1 cellular context compared by ENCODE assay signal in the genomic region with DNA sequence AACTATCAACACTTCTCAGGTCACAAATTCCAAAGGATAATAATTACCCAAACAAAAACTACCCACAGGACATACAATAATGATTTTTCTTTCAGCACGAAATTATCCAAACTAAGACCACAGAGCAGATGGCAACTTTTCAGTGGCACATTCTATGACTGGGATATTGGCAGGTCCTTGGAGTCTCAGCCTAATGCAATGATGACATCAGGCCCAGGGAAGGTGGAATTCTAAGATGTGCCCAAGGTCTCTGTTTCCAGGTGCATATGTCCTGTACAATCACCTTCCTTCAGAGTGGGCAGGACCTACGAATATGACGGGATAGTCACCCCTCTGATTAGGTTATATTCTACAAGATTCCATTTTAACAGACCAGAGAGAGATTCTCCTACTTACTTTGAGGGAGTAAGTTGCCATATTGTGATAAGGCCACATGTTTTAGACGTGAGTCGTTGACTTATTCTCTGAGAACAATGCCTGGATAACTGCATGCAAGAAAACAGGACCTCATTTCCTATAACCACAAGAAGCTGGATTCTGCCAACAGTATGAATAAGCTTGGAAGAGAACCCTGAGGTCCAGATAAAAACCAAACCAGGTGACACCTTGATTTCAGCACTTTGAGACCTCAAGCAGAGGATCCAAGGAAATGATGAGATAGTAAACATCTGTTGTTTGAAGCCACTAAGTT.
TF ChIP-seq lines count a peak whose summit lies in the region.

No MANE protein-coding gene starts in this region.

TF ChIP-seq in GM23338, 12 proteins besides CTCF, POLR2A, EP300 and RAD21 (continued from another document):
- TF ChIP-seq, protein P1, sequence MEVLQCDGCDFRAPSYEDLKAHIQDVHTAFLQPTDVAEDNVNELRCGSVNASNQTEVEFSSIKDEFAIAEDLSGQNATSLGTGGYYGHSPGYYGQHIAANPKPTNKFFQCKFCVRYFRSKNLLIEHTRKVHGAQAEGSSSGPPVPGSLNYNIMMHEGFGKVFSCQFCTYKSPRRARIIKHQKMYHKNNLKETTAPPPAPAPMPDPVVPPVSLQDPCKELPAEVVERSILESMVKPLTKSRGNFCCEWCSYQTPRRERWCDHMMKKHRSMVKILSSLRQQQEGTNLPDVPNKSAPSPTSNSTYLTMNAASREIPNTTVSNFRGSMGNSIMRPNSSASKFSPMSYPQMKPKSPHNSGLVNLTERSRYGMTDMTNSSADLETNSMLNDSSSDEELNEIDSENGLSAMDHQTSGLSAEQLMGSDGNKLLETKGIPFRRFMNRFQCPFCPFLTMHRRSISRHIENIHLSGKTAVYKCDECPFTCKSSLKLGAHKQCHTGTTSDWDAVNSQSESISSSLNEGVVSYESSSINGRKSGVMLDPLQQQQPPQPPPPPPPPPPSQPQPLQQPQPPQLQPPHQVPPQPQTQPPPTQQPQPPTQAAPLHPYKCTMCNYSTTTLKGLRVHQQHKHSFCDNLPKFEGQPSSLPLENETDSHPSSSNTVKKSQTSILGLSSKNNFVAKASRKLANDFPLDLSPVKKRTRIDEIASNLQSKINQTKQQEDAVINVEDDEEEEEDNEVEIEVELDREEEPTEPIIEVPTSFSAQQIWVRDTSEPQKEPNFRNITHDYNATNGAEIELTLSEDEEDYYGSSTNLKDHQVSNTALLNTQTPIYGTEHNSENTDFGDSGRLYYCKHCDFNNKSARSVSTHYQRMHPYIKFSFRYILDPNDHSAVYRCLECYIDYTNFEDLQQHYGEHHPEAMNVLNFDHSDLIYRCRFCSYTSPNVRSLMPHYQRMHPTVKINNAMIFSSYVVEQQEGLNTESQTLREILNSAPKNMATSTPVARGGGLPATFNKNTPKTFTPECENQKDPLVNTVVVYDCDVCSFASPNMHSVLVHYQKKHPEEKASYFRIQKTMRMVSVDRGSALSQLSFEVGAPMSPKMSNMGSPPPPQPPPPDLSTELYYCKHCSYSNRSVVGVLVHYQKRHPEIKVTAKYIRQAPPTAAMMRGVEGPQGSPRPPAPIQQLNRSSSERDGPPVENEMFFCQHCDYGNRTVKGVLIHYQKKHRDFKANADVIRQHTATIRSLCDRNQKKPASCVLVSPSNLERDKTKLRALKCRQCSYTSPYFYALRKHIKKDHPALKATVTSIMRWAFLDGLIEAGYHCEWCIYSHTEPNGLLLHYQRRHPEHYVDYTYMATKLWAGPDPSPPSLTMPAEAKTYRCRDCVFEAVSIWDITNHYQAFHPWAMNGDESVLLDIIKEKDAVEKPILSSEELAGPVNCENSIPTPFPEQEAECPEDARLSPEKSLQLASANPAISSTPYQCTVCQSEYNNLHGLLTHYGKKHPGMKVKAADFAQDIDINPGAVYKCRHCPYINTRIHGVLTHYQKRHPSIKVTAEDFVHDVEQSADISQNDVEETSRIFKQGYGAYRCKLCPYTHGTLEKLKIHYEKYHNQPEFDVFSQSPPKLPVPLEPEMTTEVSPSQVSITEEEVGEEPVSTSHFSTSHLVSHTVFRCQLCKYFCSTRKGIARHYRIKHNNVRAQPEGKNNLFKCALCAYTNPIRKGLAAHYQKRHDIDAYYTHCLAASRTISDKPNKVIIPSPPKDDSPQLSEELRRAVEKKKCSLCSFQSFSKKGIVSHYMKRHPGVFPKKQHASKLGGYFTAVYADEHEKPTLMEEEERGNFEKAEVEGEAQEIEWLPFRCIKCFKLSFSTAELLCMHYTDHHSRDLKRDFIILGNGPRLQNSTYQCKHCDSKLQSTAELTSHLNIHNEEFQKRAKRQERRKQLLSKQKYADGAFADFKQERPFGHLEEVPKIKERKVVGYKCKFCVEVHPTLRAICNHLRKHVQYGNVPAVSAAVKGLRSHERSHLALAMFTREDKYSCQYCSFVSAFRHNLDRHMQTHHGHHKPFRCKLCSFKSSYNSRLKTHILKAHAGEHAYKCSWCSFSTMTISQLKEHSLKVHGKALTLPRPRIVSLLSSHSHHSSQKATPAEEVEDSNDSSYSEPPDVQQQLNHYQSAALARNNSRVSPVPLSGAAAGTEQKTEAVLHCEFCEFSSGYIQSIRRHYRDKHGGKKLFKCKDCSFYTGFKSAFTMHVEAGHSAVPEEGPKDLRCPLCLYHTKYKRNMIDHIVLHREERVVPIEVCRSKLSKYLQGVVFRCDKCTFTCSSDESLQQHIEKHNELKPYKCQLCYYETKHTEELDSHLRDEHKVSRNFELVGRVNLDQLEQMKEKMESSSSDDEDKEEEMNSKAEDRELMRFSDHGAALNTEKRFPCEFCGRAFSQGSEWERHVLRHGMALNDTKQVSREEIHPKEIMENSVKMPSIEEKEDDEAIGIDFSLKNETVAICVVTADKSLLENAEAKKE (CRISPR knock-in tag; IDR thresholded peaks at IDR 0.05) = no peak
- TF ChIP-seq EZH2 (IDR thresholded peaks at IDR 0.05; ENCODE audit: low read depth, unreplicated experiment) = no peak
- TF ChIP-seq, protein P2, sequence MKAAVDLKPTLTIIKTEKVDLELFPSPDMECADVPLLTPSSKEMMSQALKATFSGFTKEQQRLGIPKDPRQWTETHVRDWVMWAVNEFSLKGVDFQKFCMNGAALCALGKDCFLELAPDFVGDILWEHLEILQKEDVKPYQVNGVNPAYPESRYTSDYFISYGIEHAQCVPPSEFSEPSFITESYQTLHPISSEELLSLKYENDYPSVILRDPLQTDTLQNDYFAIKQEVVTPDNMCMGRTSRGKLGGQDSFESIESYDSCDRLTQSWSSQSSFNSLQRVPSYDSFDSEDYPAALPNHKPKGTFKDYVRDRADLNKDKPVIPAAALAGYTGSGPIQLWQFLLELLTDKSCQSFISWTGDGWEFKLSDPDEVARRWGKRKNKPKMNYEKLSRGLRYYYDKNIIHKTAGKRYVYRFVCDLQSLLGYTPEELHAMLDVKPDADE (IDR thresholded peaks at IDR 0.05) = no peak
- TF ChIP-seq, protein P3, sequence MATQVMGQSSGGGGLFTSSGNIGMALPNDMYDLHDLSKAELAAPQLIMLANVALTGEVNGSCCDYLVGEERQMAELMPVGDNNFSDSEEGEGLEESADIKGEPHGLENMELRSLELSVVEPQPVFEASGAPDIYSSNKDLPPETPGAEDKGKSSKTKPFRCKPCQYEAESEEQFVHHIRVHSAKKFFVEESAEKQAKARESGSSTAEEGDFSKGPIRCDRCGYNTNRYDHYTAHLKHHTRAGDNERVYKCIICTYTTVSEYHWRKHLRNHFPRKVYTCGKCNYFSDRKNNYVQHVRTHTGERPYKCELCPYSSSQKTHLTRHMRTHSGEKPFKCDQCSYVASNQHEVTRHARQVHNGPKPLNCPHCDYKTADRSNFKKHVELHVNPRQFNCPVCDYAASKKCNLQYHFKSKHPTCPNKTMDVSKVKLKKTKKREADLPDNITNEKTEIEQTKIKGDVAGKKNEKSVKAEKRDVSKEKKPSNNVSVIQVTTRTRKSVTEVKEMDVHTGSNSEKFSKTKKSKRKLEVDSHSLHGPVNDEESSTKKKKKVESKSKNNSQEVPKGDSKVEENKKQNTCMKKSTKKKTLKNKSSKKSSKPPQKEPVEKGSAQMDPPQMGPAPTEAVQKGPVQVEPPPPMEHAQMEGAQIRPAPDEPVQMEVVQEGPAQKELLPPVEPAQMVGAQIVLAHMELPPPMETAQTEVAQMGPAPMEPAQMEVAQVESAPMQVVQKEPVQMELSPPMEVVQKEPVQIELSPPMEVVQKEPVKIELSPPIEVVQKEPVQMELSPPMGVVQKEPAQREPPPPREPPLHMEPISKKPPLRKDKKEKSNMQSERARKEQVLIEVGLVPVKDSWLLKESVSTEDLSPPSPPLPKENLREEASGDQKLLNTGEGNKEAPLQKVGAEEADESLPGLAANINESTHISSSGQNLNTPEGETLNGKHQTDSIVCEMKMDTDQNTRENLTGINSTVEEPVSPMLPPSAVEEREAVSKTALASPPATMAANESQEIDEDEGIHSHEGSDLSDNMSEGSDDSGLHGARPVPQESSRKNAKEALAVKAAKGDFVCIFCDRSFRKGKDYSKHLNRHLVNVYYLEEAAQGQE (IDR thresholded peaks at IDR 0.05; ENCODE audit: unreplicated experiment) = no peak
